Comparison of ENCODE assay signal across 9 cellular contexts in genomic region chr3:104291878-104292277, GRCh38.
DNase-seq lines count a peak whose midpoint lies in the region; ATAC-seq and TF ChIP-seq lines count a peak whose summit lies in the region.
"Had no signal": no experiment of that assay in that cellular context is flagged by ENCODE, and none has a peak within 500 bp of the region (broad histone marks: within the 10 kb centered on the region; RNA-seq: fewer than 3 reads in every experiment).

No MANE protein-coding gene starts in this region.

- no peaks in the 10 kb centered on the region for H3K27me3 Mint-ChIP-seq in endothelial cell (ENCODE audit: unreplicated experiment)
- H3K27me3 Mint-ChIP-seq: dendritic cell treated with granulocyte-macrophage colony-stimulating factor and Interleukin-4, amounts not matched to agents 40 ng/mL and 50 ng/mL, for 4 days had no signal

- TF ChIP-seq CTCF in right lobe of liver (IDR thresholded peaks at IDR 0.05), result no peak
- TF ChIP-seq CTCF in endothelial cell (IDR thresholded peaks at IDR 0.05; ENCODE audit: unreplicated experiment), result no peak
- TF ChIP-seq CTCF in spleen (IDR thresholded peaks at IDR 0.05 in 8 of 11, conservative IDR thresholded peaks at IDR 0.05 in 3 of 11), result no peak

- H3K9me3 ChIP-seq in right lobe of liver (no peaks in the 10 kb centered on the region), spleen (peaks cover 0 to 10% (median 7%) of the 10 kb centered on the region in 8 donors)

- H3K4me3 ChIP-seq in right lobe of liver, result peak overlapping the region; percentile 4 to 32 (median 31)
- H3K4me3 ChIP-seq in spleen, result peak overlapping the region in 4 of 8 donors; percentile 9 to 43 (median 21)

- 9% methylated on average over 2 of the region's 2 CpGs for WGBS in right lobe of liver (ENCODE audit: insufficient coverage, low coverage, low lambda C conversion rate, missing lambda C conversion rate)
- WGBS in spleen, 5 donors, result 49 to 60% (median 53%) methylated on average over 2 of the region's 2 CpGs

- no peak overlapping the region for H3K27ac Mint-ChIP-seq in endothelial cell (ENCODE audit: unreplicated experiment)
- H3K27ac Mint-ChIP-seq: dendritic cell treated with granulocyte-macrophage colony-stimulating factor and Interleukin-4, amounts not matched to agents 40 ng/mL and 50 ng/mL, for 4 days had no signal

- H3K27ac ChIP-seq in right lobe of liver (peak overlapping the region; percentile 1 to 58 (median 33)), spleen (peak overlapping the region in 3 of 8 donors; percentile 19 to 57 (median 42))

- peak; percentile 29 for ATAC-seq in GM18502 (IDR thresholded peaks at IDR 0.05; ENCODE audit: poor library complexity, unreplicated experiment)
- peak; percentile 37 for ATAC-seq in HG02571 (IDR thresholded peaks at IDR 0.05; ENCODE audit: unreplicated experiment)
- ATAC-seq in right lobe of liver, result peak; percentile 67 to 73 (median 69)

- H3K4me3 Mint-ChIP-seq in endothelial cell (ENCODE audit: unreplicated experiment), result no peak overlapping the region
- H3K4me3 Mint-ChIP-seq: dendritic cell treated with granulocyte-macrophage colony-stimulating factor and Interleukin-4, amounts not matched to agents 40 ng/mL and 50 ng/mL, for 4 days had no signal

- peaks cover 0 to 6% (median 0%) of the 10 kb centered on the region in 4 donors for H3K4me1 ChIP-seq in right lobe of liver
- H3K4me1 ChIP-seq in spleen, result peaks cover 0 to 14% (median 0%) of the 10 kb centered on the region in 6 donors

- H3K36me3 ChIP-seq in right lobe of liver (no peaks in the 10 kb centered on the region), spleen (no peaks in the 10 kb centered on the region)

- H3K36me3 Mint-ChIP-seq in endothelial cell (ENCODE audit: low read depth, unreplicated experiment), result no peaks in the 10 kb centered on the region

- intact Hi-C loops in right lobe of liver (cut with DNase I) (no loop called here), spleen (cut with DNase I; ENCODE audit: low total_unique reads) (no loop called here)

- TF ChIP-seq POLR2A in right lobe of liver (IDR thresholded peaks at IDR 0.05), result no peak
- no peak for TF ChIP-seq POLR2A in spleen (IDR thresholded peaks at IDR 0.05)

- H3K4me1 Mint-ChIP-seq in endothelial cell (ENCODE audit: unreplicated experiment), result no peaks in the 10 kb centered on the region

- H3K9me3 Mint-ChIP-seq in endothelial cell (ENCODE audit: unreplicated experiment), result no peaks in the 10 kb centered on the region

- no peaks in the 10 kb centered on the region for H3K27me3 ChIP-seq in right lobe of liver
- H3K27me3 ChIP-seq in spleen (replicated peaks in 1 of 7), result no peaks in the 10 kb centered on the region

- peak; percentile 60 for DNase-seq in RPMI8226
- no peak for DNase-seq in right lobe of liver
- no peak for DNase-seq in NCI-H1694 (lab: John Stamatoyannopoulos, UW)
- no peak for DNase-seq in DMS153 (lab: John Stamatoyannopoulos, UW)
- DNase-seq in endothelial cell (ENCODE audit: low spot score), result no peak
- no peak for DNase-seq in spleen
